In genomic region chrX:151776936-151777335, GRCh38 we compare ENCODE assay signal across 23 cellular contexts. TPM values are rescaled to one million over a fixed set of nuclear protein-coding genes. Genes with fewer than 3 reads are reported as not detected.
"Had no signal": no experiment of that assay in that cellular context is flagged by ENCODE, and none has a peak within 500 bp of the region (broad histone marks: within the 10 kb centered on the region; RNA-seq: fewer than 3 reads in every experiment).

No MANE protein-coding gene starts in this region.

- H3K27me3 ChIP-seq: MG63 had no signal

- ATAC-seq: HepG2, SK-N-SH treated with all-trans-retinoic acid at 6 μM for 48 hours had no signal

- H3K9me3 ChIP-seq: MG63 had no signal

- DNase-seq: IMR-90, Karpas-422, KG1, MG63, NCI-H1092, NCI-H1105 treated with DMSO at 0.1 percent for 48 hours, NCI-H1417 treated with DMSO at 0.1 percent for 48 hours, NCI-H146, NCI-H1694 treated with DMSO at 0.1 percent for 48 hours, NCI-H1930, NCI-H2081, NCI-H2107, NCI-H2227 treated with DMSO at 0.1 percent for 48 hours, NCI-H69, NCI-H774, RPMI8226, SIG-M5 had no signal

- H3K36me3 ChIP-seq: MG63 had no signal

- H3K4me3 ChIP-seq: MG63 had no signal

RNA-seq across cellular contexts. Expression of gene CNGA2, which starts 42.4 kb away (rescaled TPM):
- total RNA-seq: HepG2, HT1080, IMR-90, NCI-H460, Right ventricle myocardium superior, SK-MEL-5 had no signal
- polyA plus RNA-seq: HepG2, IMR-90 had no signal
